In the genomic region with DNA sequence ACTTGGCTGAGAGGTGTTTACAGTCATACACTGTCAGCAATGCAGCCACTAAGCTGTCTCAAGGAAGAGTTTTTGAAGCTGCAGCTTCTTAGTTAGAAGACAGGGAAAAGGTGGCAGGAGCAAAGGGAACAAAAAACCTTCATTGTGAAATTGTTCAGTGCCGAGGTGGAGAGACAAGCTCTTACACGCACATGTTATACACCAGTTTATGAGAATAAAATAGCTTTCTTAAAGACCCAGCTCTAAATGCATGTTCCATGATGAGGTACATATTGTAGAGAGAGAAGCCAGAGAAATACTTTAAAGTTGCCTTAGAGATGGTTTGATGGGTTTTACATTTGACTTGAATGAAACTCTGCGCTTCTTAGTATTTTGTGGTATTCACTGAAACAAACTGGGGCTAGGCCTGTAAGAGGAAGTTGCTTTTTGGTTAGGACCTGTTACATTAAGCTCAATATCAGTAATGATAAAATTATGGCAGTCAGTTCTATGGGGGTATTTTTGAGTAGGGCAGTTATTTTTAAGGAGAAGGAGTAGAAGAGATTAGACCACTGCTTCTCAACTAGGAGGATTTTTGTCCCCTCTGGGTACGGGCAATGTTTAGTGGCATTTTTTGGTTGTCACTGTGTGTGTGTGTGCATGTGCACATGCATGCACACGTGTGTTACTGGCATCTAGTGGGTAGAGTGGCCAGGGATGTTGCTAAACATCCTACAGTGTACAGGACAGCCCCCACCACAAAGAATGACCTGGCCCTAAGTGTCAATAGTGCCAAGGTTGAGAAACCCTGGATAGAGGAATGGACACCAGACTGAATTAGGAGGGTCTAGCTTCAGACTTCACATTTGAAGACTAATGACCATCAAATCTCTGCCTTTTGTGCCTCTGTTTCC, we compare ENCODE assay signal across 14 cellular contexts. TPM values are rescaled to one million over a fixed set of nuclear protein-coding genes. Genes with fewer than 3 reads are reported as not detected.
DNase-seq lines count a peak whose midpoint lies in the region; ATAC-seq and TF ChIP-seq lines count a peak whose summit lies in the region.
"Had no signal": no experiment of that assay in that cellular context is flagged by ENCODE, and none has a peak within 500 bp of the region (broad histone marks: within the 10 kb centered on the region; RNA-seq: fewer than 3 reads in every experiment).

No MANE protein-coding gene starts in this region.

- ATAC-seq in heart right ventricle (no peak), left cardiac atrium (no peak), left lung (no peak), upper lobe of right lung (no peak), HG03442 (IDR thresholded peaks at IDR 0.05; ENCODE audit: unreplicated experiment) (no peak)
- ATAC-seq in activated T-helper 17 cell treated with anti-CD3 and anti-CD28 coated beads, Interleukin-2, amount 50 U/mL, for 72 hours (replicated peaks), result no peak

- peaks cover 60% of the 10 kb centered on the region for H3K4me1 Mint-ChIP-seq in activated T-helper 17 cell treated with anti-CD3 and anti-CD28 coated beads, Interleukin-2, amount 50 U/mL, for 72 hours

- H3K27ac ChIP-seq in heart right ventricle (peak overlapping the region; percentile 31 to 90 (median 75)), left lung (peak overlapping the region; percentile 56 to 76), upper lobe of right lung (peak overlapping the region; percentile 94)
- H3K27ac ChIP-seq: WERI-Rb-1 had no signal

- no peaks in the 10 kb centered on the region for H3K9me3 Mint-ChIP-seq in activated T-helper 17 cell treated with anti-CD3 and anti-CD28 coated beads, Interleukin-2, amount 50 U/mL, for 72 hours

- H3K27me3 ChIP-seq in heart right ventricle, result no peaks in the 10 kb centered on the region
- no peaks in the 10 kb centered on the region for H3K27me3 ChIP-seq in left lung
- no peaks in the 10 kb centered on the region for H3K27me3 ChIP-seq in upper lobe of right lung

- peak overlapping the region; percentile 66 for H3K4me3 Mint-ChIP-seq in activated T-helper 17 cell treated with anti-CD3 and anti-CD28 coated beads, Interleukin-2, amount 50 U/mL, for 72 hours
- H3K4me3 Mint-ChIP-seq: nephron progenitor cell had no signal

- no peaks in the 10 kb centered on the region for H3K9me3 ChIP-seq in heart right ventricle
- H3K9me3 ChIP-seq in left lung, result no peaks in the 10 kb centered on the region
- H3K9me3 ChIP-seq in upper lobe of right lung, result no peaks in the 10 kb centered on the region

- H3K4me1 ChIP-seq in heart right ventricle, result peaks cover 6 to 98% (median 88%) of the 10 kb centered on the region in 9 donors
- peaks cover 43 to 87% of the 10 kb centered on the region in 2 donors for H3K4me1 ChIP-seq in left lung
- H3K4me1 ChIP-seq in upper lobe of right lung, result peaks cover 98% of the 10 kb centered on the region

- H3K4me3 ChIP-seq in heart right ventricle, result peak overlapping the region in 2 of 10 donors; percentile 0 to 7
- H3K4me3 ChIP-seq in left lung, result no peak overlapping the region
- no peak overlapping the region for H3K4me3 ChIP-seq in upper lobe of right lung

- H3K36me3 ChIP-seq in heart right ventricle, result peaks cover 0 to 10% (median 0%) of the 10 kb centered on the region in 9 donors
- H3K36me3 ChIP-seq in left lung, result peaks cover 0 to 12% of the 10 kb centered on the region in 2 donors
- peaks cover 3% of the 10 kb centered on the region for H3K36me3 ChIP-seq in upper lobe of right lung
- H3K36me3 ChIP-seq: WERI-Rb-1 had no signal

- DNase-seq in heart right ventricle (no peak), left cardiac atrium (no peak), left lung (no peak), upper lobe of right lung (no peak), NCI-H510A (lab: John Stamatoyannopoulos, UW) (no peak), SHP77 (lab: John Stamatoyannopoulos, UW) (no peak)
- DNase-seq: activated naive CD4-positive, alpha-beta T cell treated with anti-CD3 and anti-CD28 coated beads, Interleukin-2, amount 50 U/mL, for 16 hours; NCI-H1436; nephron progenitor cell; stimulated activated CD4-positive, alpha-beta T cell treated with anti-CD3 and anti-CD28 coated beads, Interleukin-1b, Interleukin-23, amount 100 ng/mL, for 48 hours; substantia nigra; WERI-Rb-1 had no signal

- intact Hi-C loops in heart right ventricle (cut with DNase I), result no loop called here
- intact Hi-C loops in left cardiac atrium (cut with DNase I), result loop anchor here in 1 of 2 donors (10.0 kb wide), 1 partner anchor 132 kb away; no protein-coding TSS in a partner anchor
- intact Hi-C loops in left lung (cut with DNase I), result no loop called here
- intact Hi-C loops in upper lobe of right lung (cut with DNase I), result loop anchor here (10.0 kb wide), 1 partner anchor 142 kb away; no protein-coding TSS in a partner anchor

- H3K36me3 Mint-ChIP-seq in activated T-helper 17 cell treated with anti-CD3 and anti-CD28 coated beads, Interleukin-2, amount 50 U/mL, for 72 hours (ENCODE audit: low read depth), result peaks cover 63% of the 10 kb centered on the region

- TF ChIP-seq CTCF in heart right ventricle (IDR thresholded peaks at IDR 0.05) (no peak), left lung (IDR thresholded peaks at IDR 0.05) (no peak), upper lobe of right lung (IDR thresholded peaks at IDR 0.05) (no peak)

- H3K27me3 Mint-ChIP-seq in activated T-helper 17 cell treated with anti-CD3 and anti-CD28 coated beads, Interleukin-2, amount 50 U/mL, for 72 hours, result no peaks in the 10 kb centered on the region

- peak overlapping the region; percentile 1 for H3K27ac Mint-ChIP-seq in activated T-helper 17 cell treated with anti-CD3 and anti-CD28 coated beads, Interleukin-2, amount 50 U/mL, for 72 hours
- H3K27ac Mint-ChIP-seq: nephron progenitor cell had no signal

- 62 to 80% methylated on average over 5 of the region's 5 CpGs for WGBS in heart right ventricle, 2 donors

RNA-seq across cellular contexts. Expression of a gene that starts 9.8 kb away (rescaled TPM):
- 10 to 100 TPM; 10.8 to 34.2 (median 24.6) TPM for total RNA-seq in heart right ventricle
- polyA plus RNA-seq in heart right ventricle, result 10 to 100 TPM; 18.7 to 19.3 TPM
- total RNA-seq in left cardiac atrium, result 10 to 100 TPM; 34.0 to 42.9 TPM
- 10 to 100 TPM; 36.9 to 39.4 TPM for total RNA-seq in activated T-helper 17 cell treated with anti-CD3 and anti-CD28 coated beads, Interleukin-2, amount 50 U/mL, for 72 hours
- 100 to 1,000 TPM; 101 to 193 TPM for total RNA-seq in left lung
- 194 TPM for total RNA-seq in upper lobe of right lung
